ENCODE assay signal across 15 cellular contexts in the genomic region with DNA sequence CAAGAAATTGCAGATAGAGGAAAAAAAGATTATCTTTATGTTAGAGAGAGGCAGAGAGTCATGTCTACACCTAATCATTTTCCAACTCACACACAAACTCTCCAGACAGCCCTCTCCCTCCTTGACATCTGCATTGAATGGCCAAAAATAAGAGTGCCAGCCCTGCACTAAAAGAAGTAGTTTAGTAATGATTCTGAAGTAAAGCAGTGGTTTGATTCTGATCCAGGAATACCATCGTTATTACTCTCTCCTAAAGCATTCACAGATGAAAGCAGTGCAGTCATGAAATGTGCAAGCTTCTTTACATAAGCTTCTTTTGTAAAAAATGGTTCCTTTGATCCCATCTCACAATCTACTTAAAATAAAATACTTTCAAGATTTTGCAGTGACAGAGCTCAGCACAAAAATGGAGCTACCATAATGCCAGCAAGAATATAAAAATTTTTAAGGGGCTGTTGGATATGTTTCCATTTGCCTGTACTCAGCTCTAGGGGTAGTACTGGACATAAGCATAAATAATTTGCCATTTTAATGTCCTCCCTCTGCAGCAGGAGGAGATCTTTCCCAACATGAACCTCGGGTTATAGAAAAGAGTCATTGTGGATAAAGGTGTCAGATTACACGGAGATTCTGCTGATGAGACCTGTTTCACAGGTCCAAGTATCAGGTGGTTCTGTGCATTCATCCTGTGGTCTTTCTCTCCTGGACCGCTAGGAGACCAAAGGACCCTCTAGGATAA.
A peak's percentile ranks its signal among the peaks of the same experiment; 100 is the strongest.
DNase-seq lines count a peak whose midpoint lies in the region; ATAC-seq and TF ChIP-seq lines count a peak whose summit lies in the region.
"Had no signal": no experiment of that assay in that cellular context is flagged by ENCODE, and none has a peak within 500 bp of the region (broad histone marks: within the 10 kb centered on the region; RNA-seq: fewer than 3 reads in every experiment).

No MANE protein-coding gene starts in this region.

- H3K9me3 ChIP-seq in PC-3 (ENCODE audit: low read length): no peaks in the 10 kb centered on the region
- H3K9me3 ChIP-seq: thoracic aorta had no signal

- H3F3A ChIP-seq in PC-3 (ENCODE audit: low read length, unreplicated experiment): no peaks in the 10 kb centered on the region

- no peaks in the 10 kb centered on the region for H3K27me3 ChIP-seq in PC-3 (ENCODE audit: low read length)
- H3K27me3 ChIP-seq: hepatocyte had no signal

- no peaks in the 10 kb centered on the region for H3K79me2 ChIP-seq in PC-3 (ENCODE audit: low read length)
- H3K79me2 ChIP-seq: hepatocyte had no signal

- no peaks in the 10 kb centered on the region for H3K9me2 ChIP-seq in PC-3 (replicated peaks; ENCODE audit: low read length)

- H3K36me3 ChIP-seq in PC-3 (ENCODE audit: low read depth, low read length): no peaks in the 10 kb centered on the region
- H3K36me3 ChIP-seq: thoracic aorta had no signal

- no peak overlapping the region for H3K9ac ChIP-seq in PC-3 (ENCODE audit: low read length)

- BruUV-seq in PC-3 (replicated peaks; lab: Mats Ljungman, UMichigan): no TSS peak

- peaks cover 9% of the 10 kb centered on the region; the same call in 1 of the 2 replicates for H3K4me1 ChIP-seq in PC-3 (ENCODE audit: insufficient read depth, low read length)

- no peaks in the 10 kb centered on the region for H4K20me1 ChIP-seq in PC-3 (ENCODE audit: low read length)

- POLR2A ChIA-PET in AG04449 (lab: Yijun Ruan, JAX) (interaction anchor here (0.6 kb wide), 1 partner anchor 1074 kb away, joined by 3 read pairs; no protein-coding TSS in a partner anchor), PC-3 (lab: Charles Lee; ENCODE audit: unreplicated experiment) (no interaction called here)

- CTCF ChIA-PET in AG04449 (lab: Yijun Ruan, JAX): interaction anchor here (1.4 to 1.8 kb wide), 2 partner anchors 39 to 289 kb away, joined by 5 read pairs; no protein-coding TSS in a partner anchor
- CTCF ChIA-PET in PC-3 (lab: Charles Lee): no interaction called here

- TF ChIP-seq CTCF in AG04449 (IDR thresholded peaks at IDR 0.05; ENCODE audit: insufficient read depth, low read length, missing control alignments): no peak
- no peak for TF ChIP-seq CTCF in PC-3 (conservative IDR thresholded peaks at IDR 0.05; ENCODE audit: low read depth, low read length)
- no peak for TF ChIP-seq CTCF in fibroblast of villous mesenchyme (IDR thresholded peaks at IDR 0.05; ENCODE audit: insufficient read depth, low read depth, low read length)

- H2AFZ ChIP-seq in PC-3 (ENCODE audit: low read length): no peak overlapping the region
- H2AFZ ChIP-seq: hepatocyte had no signal

- intact Hi-C loops in PC-3 (cut with micrococcal nuclease): loop anchor here (5.0 to 10.0 kb wide), 2 partner anchors 119 to 272 kb away; no protein-coding TSS in a partner anchor

- H3K27ac ChIP-seq in PC-3 (ENCODE audit: low read length): no peak overlapping the region
- H3K27ac ChIP-seq: hepatocyte, thoracic aorta had no signal

- H3K4me3 ChIP-seq in AG04449 (ENCODE audit: low read depth, low read length) (no peak overlapping the region), PC-3 (ENCODE audit: low read length) (no peak overlapping the region), fibroblast of villous mesenchyme (ENCODE audit: low read depth, low read length) (no peak overlapping the region)
- H3K4me3 ChIP-seq: hepatocyte, thoracic aorta had no signal

- peak; percentile 63 for DNase-seq in AG04449 (ENCODE audit: low read depth, low spot score)
- peak; percentile 76 for DNase-seq in GM04504 (ENCODE audit: low read depth)
- DNase-seq in PC-3: peak; percentile 43
- DNase-seq in fibroblast of villous mesenchyme (ENCODE audit: low read depth): peak; percentile 61
- DNase-seq in activated T-cell treated with anti-CD3 and anti-CD28 coated beads for 4 hours: no peak
- DNase-seq in stimulated activated CD4-positive, alpha-beta T cell treated with anti-CD3 and anti-CD28 coated beads, Interleukin-4, amount 100 ng/mL, for 4 hours: no peak
- DNase-seq in NCI-H82 treated with DMSO at 0.1 percent for 48 hours (lab: John Stamatoyannopoulos, UW; ENCODE audit: unreplicated experiment): no peak
- DNase-seq: activated CD8-positive, alpha-beta T cell treated with anti-CD3 and anti-CD28 coated beads, Interleukin-2, amount 10 ng/mL, durations not matched to agents 7 days and 5 days; CD4-positive, CD25-positive, alpha-beta regulatory T cell; NK-92 treated with Interleukin-12 subunit alpha and Interleukin-12 subunit beta, amount 100 ng/mL, for 24 hours; right cardiac atrium; T-helper 17 cell had no signal

- no peak overlapping the region for H3K4me2 ChIP-seq in PC-3 (ENCODE audit: low read length)
- H3K4me2 ChIP-seq: hepatocyte had no signal

- ATAC-seq in PC-3 (peak; percentile 70), GM19455 (IDR thresholded peaks at IDR 0.05; ENCODE audit: unreplicated experiment) (no peak)
- ATAC-seq: activated CD8-positive, alpha-beta T cell treated with anti-CD3 and anti-CD28 coated beads, Interleukin-2, amount 10 ng/mL, durations not matched to agents 7 days and 5 days; right cardiac atrium; T-helper 17 cell had no signal

Comparison
In these comparisons a context has a peak if more than half of its experiments do, and no peak if none do; other contexts are left out.
1. DNase-seq: peak in AG04449 (single experiment), GM04504 (single experiment), PC-3 (single experiment) and fibroblast of villous mesenchyme (single experiment); none in activated T-cell treated with anti-CD3 and anti-CD28 coated beads for 4 hours (single experiment), stimulated activated CD4-positive, alpha-beta T cell treated with anti-CD3 and anti-CD28 coated beads, Interleukin-4, amount 100 ng/mL, for 4 hours (0 of 2) and NCI-H82 treated with DMSO at 0.1 percent for 48 hours (single experiment).